ENCODE assay signal across 1 cellular context in the genomic region with DNA sequence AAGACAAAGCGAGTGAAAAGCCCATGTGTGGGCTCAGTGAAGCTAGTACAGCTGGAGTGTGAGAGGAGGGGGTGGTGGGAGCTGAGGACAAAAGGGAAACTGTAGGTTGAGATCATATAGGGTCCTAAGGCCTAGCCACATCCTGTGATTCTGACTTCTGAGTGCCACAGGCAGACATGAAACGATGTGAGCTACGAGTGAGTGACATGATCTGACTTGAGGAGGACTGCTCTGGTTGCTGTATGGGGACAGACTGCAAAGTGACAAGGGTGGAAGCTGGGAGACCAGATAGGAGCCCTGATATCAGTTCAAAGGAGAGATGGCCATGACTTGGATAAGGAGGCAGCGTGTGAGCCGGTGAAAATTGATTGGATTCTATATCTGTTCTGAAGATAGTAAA.
TF ChIP-seq lines count a peak whose summit lies in the region.

No MANE protein-coding gene starts in this region.

TF ChIP-seq in GM23338, 12 proteins besides CTCF, POLR2A, EP300 and RAD21 (continued from another document):
- TF ChIP-seq, protein P1, sequence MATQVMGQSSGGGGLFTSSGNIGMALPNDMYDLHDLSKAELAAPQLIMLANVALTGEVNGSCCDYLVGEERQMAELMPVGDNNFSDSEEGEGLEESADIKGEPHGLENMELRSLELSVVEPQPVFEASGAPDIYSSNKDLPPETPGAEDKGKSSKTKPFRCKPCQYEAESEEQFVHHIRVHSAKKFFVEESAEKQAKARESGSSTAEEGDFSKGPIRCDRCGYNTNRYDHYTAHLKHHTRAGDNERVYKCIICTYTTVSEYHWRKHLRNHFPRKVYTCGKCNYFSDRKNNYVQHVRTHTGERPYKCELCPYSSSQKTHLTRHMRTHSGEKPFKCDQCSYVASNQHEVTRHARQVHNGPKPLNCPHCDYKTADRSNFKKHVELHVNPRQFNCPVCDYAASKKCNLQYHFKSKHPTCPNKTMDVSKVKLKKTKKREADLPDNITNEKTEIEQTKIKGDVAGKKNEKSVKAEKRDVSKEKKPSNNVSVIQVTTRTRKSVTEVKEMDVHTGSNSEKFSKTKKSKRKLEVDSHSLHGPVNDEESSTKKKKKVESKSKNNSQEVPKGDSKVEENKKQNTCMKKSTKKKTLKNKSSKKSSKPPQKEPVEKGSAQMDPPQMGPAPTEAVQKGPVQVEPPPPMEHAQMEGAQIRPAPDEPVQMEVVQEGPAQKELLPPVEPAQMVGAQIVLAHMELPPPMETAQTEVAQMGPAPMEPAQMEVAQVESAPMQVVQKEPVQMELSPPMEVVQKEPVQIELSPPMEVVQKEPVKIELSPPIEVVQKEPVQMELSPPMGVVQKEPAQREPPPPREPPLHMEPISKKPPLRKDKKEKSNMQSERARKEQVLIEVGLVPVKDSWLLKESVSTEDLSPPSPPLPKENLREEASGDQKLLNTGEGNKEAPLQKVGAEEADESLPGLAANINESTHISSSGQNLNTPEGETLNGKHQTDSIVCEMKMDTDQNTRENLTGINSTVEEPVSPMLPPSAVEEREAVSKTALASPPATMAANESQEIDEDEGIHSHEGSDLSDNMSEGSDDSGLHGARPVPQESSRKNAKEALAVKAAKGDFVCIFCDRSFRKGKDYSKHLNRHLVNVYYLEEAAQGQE (IDR thresholded peaks at IDR 0.05; ENCODE audit: unreplicated experiment), result no peak
- TF ChIP-seq, protein P2, sequence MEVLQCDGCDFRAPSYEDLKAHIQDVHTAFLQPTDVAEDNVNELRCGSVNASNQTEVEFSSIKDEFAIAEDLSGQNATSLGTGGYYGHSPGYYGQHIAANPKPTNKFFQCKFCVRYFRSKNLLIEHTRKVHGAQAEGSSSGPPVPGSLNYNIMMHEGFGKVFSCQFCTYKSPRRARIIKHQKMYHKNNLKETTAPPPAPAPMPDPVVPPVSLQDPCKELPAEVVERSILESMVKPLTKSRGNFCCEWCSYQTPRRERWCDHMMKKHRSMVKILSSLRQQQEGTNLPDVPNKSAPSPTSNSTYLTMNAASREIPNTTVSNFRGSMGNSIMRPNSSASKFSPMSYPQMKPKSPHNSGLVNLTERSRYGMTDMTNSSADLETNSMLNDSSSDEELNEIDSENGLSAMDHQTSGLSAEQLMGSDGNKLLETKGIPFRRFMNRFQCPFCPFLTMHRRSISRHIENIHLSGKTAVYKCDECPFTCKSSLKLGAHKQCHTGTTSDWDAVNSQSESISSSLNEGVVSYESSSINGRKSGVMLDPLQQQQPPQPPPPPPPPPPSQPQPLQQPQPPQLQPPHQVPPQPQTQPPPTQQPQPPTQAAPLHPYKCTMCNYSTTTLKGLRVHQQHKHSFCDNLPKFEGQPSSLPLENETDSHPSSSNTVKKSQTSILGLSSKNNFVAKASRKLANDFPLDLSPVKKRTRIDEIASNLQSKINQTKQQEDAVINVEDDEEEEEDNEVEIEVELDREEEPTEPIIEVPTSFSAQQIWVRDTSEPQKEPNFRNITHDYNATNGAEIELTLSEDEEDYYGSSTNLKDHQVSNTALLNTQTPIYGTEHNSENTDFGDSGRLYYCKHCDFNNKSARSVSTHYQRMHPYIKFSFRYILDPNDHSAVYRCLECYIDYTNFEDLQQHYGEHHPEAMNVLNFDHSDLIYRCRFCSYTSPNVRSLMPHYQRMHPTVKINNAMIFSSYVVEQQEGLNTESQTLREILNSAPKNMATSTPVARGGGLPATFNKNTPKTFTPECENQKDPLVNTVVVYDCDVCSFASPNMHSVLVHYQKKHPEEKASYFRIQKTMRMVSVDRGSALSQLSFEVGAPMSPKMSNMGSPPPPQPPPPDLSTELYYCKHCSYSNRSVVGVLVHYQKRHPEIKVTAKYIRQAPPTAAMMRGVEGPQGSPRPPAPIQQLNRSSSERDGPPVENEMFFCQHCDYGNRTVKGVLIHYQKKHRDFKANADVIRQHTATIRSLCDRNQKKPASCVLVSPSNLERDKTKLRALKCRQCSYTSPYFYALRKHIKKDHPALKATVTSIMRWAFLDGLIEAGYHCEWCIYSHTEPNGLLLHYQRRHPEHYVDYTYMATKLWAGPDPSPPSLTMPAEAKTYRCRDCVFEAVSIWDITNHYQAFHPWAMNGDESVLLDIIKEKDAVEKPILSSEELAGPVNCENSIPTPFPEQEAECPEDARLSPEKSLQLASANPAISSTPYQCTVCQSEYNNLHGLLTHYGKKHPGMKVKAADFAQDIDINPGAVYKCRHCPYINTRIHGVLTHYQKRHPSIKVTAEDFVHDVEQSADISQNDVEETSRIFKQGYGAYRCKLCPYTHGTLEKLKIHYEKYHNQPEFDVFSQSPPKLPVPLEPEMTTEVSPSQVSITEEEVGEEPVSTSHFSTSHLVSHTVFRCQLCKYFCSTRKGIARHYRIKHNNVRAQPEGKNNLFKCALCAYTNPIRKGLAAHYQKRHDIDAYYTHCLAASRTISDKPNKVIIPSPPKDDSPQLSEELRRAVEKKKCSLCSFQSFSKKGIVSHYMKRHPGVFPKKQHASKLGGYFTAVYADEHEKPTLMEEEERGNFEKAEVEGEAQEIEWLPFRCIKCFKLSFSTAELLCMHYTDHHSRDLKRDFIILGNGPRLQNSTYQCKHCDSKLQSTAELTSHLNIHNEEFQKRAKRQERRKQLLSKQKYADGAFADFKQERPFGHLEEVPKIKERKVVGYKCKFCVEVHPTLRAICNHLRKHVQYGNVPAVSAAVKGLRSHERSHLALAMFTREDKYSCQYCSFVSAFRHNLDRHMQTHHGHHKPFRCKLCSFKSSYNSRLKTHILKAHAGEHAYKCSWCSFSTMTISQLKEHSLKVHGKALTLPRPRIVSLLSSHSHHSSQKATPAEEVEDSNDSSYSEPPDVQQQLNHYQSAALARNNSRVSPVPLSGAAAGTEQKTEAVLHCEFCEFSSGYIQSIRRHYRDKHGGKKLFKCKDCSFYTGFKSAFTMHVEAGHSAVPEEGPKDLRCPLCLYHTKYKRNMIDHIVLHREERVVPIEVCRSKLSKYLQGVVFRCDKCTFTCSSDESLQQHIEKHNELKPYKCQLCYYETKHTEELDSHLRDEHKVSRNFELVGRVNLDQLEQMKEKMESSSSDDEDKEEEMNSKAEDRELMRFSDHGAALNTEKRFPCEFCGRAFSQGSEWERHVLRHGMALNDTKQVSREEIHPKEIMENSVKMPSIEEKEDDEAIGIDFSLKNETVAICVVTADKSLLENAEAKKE (CRISPR knock-in tag; IDR thresholded peaks at IDR 0.05), result no peak
- TF ChIP-seq NANOG (IDR thresholded peaks at IDR 0.05; ENCODE audit: borderline replicate concordance), result no peak
- no peak for TF ChIP-seq EZH2phosphoT487 (IDR thresholded peaks at IDR 0.05; ENCODE audit: unreplicated experiment)
- no peak for TF ChIP-seq JUNB (IDR thresholded peaks at IDR 0.05; ENCODE audit: unreplicated experiment)
TF ChIP-seq in GM23338: peak in this region for 0.
